9 cellular contexts compared by ENCODE assay signal in genomic region chr6:17865243-17865642, GRCh38.
A peak's percentile ranks its signal among the peaks of the same experiment; 100 is the strongest.
DNase-seq lines count a peak whose midpoint lies in the region; ATAC-seq and TF ChIP-seq lines count a peak whose summit lies in the region.
"Had no signal": no experiment of that assay in that cellular context is flagged by ENCODE, and none has a peak within 500 bp of the region (broad histone marks: within the 10 kb centered on the region; RNA-seq: fewer than 3 reads in every experiment).

No MANE protein-coding gene starts in this region.

- TF ChIP-seq RAD21 in Ishikawa (IDR thresholded peaks at IDR 0.05; ENCODE audit: low read depth) = no peak

- DNase-seq in islet precursor cell (peak; percentile 76), superior temporal gyrus (ENCODE audit: extremely low spot score) (peak; percentile 47), GOT3 (lab: John Stamatoyannopoulos, UW) (no peak)
- DNase-seq: H9 had no signal

- no peak for TF ChIP-seq EP300 in Ishikawa (IDR thresholded peaks at IDR 0.05; ENCODE audit: borderline replicate concordance)

- no peak for ATAC-seq in HG02759 (IDR thresholded peaks at IDR 0.05; ENCODE audit: unreplicated experiment)
- ATAC-seq in HG02840 (IDR thresholded peaks at IDR 0.05; ENCODE audit: low FRiP score, unreplicated experiment) = no peak
- no peak for ATAC-seq in GM19397 (IDR thresholded peaks at IDR 0.05; ENCODE audit: unreplicated experiment)

- TF ChIP-seq CTCF in VCaP (conservative IDR thresholded peaks at IDR 0.05) = no peak

- H3K27ac ChIP-seq in VCaP = peak overlapping the region; percentile 14; the same call in 1 of the 2 replicates

TF ChIP-seq in Ishikawa, 13 proteins besides CTCF, POLR2A, EP300 and RAD21:
- TF ChIP-seq CEBPB (IDR thresholded peaks at IDR 0.05) (no peak), ZBTB7A (IDR thresholded peaks at IDR 0.05; ENCODE audit: low read depth) (no peak; the same call in 1 of the 2 replicates), NFIC (IDR thresholded peaks at IDR 0.05) (peak; percentile 83), TEAD4 (IDR thresholded peaks at IDR 0.05) (peak; percentile 76), TCF12 (IDR thresholded peaks at IDR 0.05; ENCODE audit: low read depth) (no peak; the same call in 1 of the 2 replicates), CREB1 (IDR thresholded peaks at IDR 0.05; ENCODE audit: low read depth) (no peak), TAF1 (IDR thresholded peaks at IDR 0.05; ENCODE audit: low read depth) (no peak), YY1 (IDR thresholded peaks at IDR 0.05; ENCODE audit: low read depth) (0 out of 2 replicates have a peak, but pooled peaks have one; percentile 11), FOXM1 (IDR thresholded peaks at IDR 0.05; ENCODE audit: borderline replicate concordance, low read depth) (no peak; the same call in 1 of the 2 replicates), REST (IDR thresholded peaks at IDR 0.05; ENCODE audit: low read depth) (peak; percentile 50; the same call in 1 of the 2 replicates), USF1 (IDR thresholded peaks at IDR 0.05) (no peak)
